8 cellular contexts compared by ENCODE assay signal in the genomic region with DNA sequence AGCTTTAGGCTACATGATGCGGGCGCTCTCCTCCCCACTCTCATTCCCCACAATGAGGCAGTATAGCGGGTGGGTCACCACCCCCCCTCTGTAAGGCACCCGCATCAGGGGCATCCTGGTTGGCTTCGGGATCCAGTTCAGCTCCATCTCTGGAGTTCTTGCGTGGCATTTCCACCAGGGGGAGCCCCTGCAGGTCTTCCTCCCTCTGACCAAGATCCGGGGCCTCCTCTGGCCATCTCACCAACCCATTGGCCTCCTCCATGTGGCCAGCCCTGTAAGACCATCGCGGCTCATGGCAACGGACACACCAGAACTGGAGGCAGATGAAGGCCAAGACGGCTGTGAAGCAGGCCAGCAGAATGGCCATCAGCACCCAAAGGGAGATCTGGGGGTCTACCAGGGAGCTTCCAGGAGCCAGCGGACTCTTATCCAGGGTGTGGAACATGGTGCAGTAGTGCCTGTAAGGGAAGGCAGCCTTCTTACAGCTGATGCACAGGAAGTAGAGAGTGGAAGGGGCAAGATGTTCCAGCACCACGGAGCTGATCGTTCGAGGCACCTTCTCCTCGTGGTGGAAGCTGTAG.
DNase-seq lines count a peak whose midpoint lies in the region; ATAC-seq, FAIRE-seq and TF ChIP-seq lines count a peak whose summit lies in the region.

No MANE protein-coding gene starts in this region.

- H3K27me3 ChIP-seq in OCI-LY1 (ENCODE audit: insufficient read depth, low read length) (no peaks in the 10 kb centered on the region), HepG2 (ENCODE audit: control insufficient read depth in 1 of 2, insufficient read depth in 2 of 2, low read length in 2 of 2) (no peaks in the 10 kb centered on the region)

- H3K9me3 ChIP-seq in OCI-LY1 (ENCODE audit: low read length) (no peaks in the 10 kb centered on the region), HepG2 (ENCODE audit: low read length) (no peaks in the 10 kb centered on the region)

- H4K20me1 ChIP-seq in OCI-LY1 (ENCODE audit: insufficient read depth, low read length) (no peaks in the 10 kb centered on the region), HepG2 (ENCODE audit: insufficient read depth, low read length) (no peaks in the 10 kb centered on the region)

- intact Hi-C loops in HepG2 (cut with micrococcal nuclease; ENCODE audit: unreplicated experiment), result loop anchor here (1.0 kb wide), 1 partner anchor 134 kb away; no protein-coding TSS in a partner anchor

- peaks cover 51% of the 10 kb centered on the region for H3K36me3 Mint-ChIP-seq in activated T-cell treated with anti-CD3 and anti-CD28 coated beads, Interleukin-2, amount 50 U/mL, for 4 hours (ENCODE audit: insufficient read depth)

- CTCF ChIA-PET in HepG2 (lab: Yijun Ruan, JAX; ENCODE audit: low intra/inter-chr PET ratio, low total read pairs), result interaction anchor here (1.2 to 3.3 kb wide), 2 partner anchors 128 to 134 kb away, joined by 3 to 15 read pairs; no protein-coding TSS in a partner anchor

- H3K9ac ChIP-seq in OCI-LY1 (ENCODE audit: low read length), result no peak overlapping the region
- no peak overlapping the region for H3K9ac ChIP-seq in HepG2 (ENCODE audit: insufficient read depth, low read depth, low read length)

- TF ChIP-seq EP300 in HepG2 (IDR thresholded peaks at IDR 0.05; ENCODE audit: low read depth in 2 of 2, low read length in 2 of 2) (no peak), HepG2 (CRISPR knock-in tag; IDR thresholded peaks at IDR 0.05; ENCODE audit: borderline replicate concordance) (no peak)

- H2AFZ ChIP-seq in OCI-LY1 (ENCODE audit: low read length) (no peak overlapping the region), HepG2 (ENCODE audit: low read length) (no peak overlapping the region)

- no peak for TF ChIP-seq POLR2A in HepG2 (IDR thresholded peaks at IDR 0.05; ENCODE audit: insufficient read depth in 1 of 2, low read depth in 2 of 2, low read length in 2 of 2)

- no peak overlapping the region for H3K27ac ChIP-seq in OCI-LY1 (ENCODE audit: low read depth, low read length, poor library complexity, severe bottlenecking)
- H3K27ac ChIP-seq in angular gyrus (ENCODE audit: low read depth, low read length), result peak overlapping the region; percentile 29
- H3K27ac ChIP-seq in HepG2 (ENCODE audit: extremely low read length, insufficient read depth, low read length), result no peak overlapping the region

- H3K9me2 ChIP-seq in OCI-LY1 (ENCODE audit: low read depth, low read length), result no peaks in the 10 kb centered on the region

- no peaks in the 10 kb centered on the region for H3K9me3 Mint-ChIP-seq in activated T-cell treated with anti-CD3 and anti-CD28 coated beads, Interleukin-2, amount 50 U/mL, for 4 hours

- H3F3A ChIP-seq in OCI-LY1 (ENCODE audit: insufficient read depth, low read length), result no peaks in the 10 kb centered on the region

- H3K4me1 ChIP-seq in OCI-LY1 (ENCODE audit: insufficient read depth, low read length, severe bottlenecking), result no peaks in the 10 kb centered on the region
- no peaks in the 10 kb centered on the region for H3K4me1 ChIP-seq in HepG2 (ENCODE audit: insufficient read depth, low read length)

- no peak overlapping the region for H3K4me2 ChIP-seq in OCI-LY1 (ENCODE audit: low read length)
- no peak overlapping the region for H3K4me2 ChIP-seq in HepG2 (ENCODE audit: low read depth, low read length)

- peak; percentile 42 for DNase-seq in activated T-cell treated with anti-CD3 and anti-CD28 coated beads, Interleukin-2, amount 50 U/mL, for 1 hour
- no peak for DNase-seq in activated T-cell treated with anti-CD3 and anti-CD28 coated beads, Interleukin-2, amount 50 U/mL, for 4 hours
- DNase-seq in HepG2 (ENCODE audit: low spot score) (peak; percentile 22), DMS153 (lab: John Stamatoyannopoulos, UW) (no peak), NCI-H2171 treated with DMSO at 0.1 percent for 48 hours (lab: John Stamatoyannopoulos, UW) (no peak)

- no peaks in the 10 kb centered on the region for H3K27me3 Mint-ChIP-seq in activated T-cell treated with anti-CD3 and anti-CD28 coated beads, Interleukin-2, amount 50 U/mL, for 4 hours (ENCODE audit: low read depth)

- H3K4me3 ChIP-seq in OCI-LY1 (ENCODE audit: low read depth, low read length, poor library complexity, severe bottlenecking) (no peak overlapping the region), HepG2 (replicated peaks in 1 of 3; ENCODE audit: insufficient read depth in 1 of 3, low read depth in 2 of 3, low read length in 3 of 3) (no peak overlapping the region)

- in situ Hi-C loops in HepG2 (cut with HindIII; ENCODE audit: extremely low pct_ligation_motif_present, low pct_unique_long_range_greater_than_20kb), result loop anchor here (5.0 to 25.0 kb wide), 2 partner anchors 134 to 394 kb away; a partner anchor contains a TSS

- POLR2A ChIA-PET in HepG2 (lab: Yijun Ruan, JAX), result no interaction called here

- no peaks in the 10 kb centered on the region for H3K79me2 ChIP-seq in OCI-LY1 (ENCODE audit: insufficient read depth, low read length)
- no peaks in the 10 kb centered on the region for H3K79me2 ChIP-seq in HepG2 (ENCODE audit: insufficient read depth, low read length)

- TF ChIP-seq CTCF in OCI-LY1 (IDR thresholded peaks at IDR 0.05; ENCODE audit: low read length), result peak; percentile 58
- peak; percentile 73 for TF ChIP-seq CTCF in HepG2 (CRISPR knock-in tag; IDR thresholded peaks at IDR 0.05)

- TF ChIP-seq RAD21 in HepG2 (CRISPR knock-in tag; IDR thresholded peaks at IDR 0.05), result no peak

- no TSS peak for BruUV-seq in HepG2 (replicated peaks; lab: Mats Ljungman, UMichigan)

- no peak overlapping the region for H3K4me3 Mint-ChIP-seq in activated T-cell treated with anti-CD3 and anti-CD28 coated beads, Interleukin-2, amount 50 U/mL, for 4 hours

- peaks cover 37% of the 10 kb centered on the region for H3K4me1 Mint-ChIP-seq in activated T-cell treated with anti-CD3 and anti-CD28 coated beads, Interleukin-2, amount 50 U/mL, for 4 hours (ENCODE audit: low read depth)

- FAIRE-seq in HepG2 (lab: Jason Lieb, UNC), result no peak

- peaks cover 100% of the 10 kb centered on the region for H3K36me3 ChIP-seq in OCI-LY1 (ENCODE audit: insufficient read depth, low read length)
- H3K36me3 ChIP-seq in HepG2 (replicated peaks in 1 of 2; ENCODE audit: control insufficient read depth in 1 of 2, insufficient read depth in 2 of 2, low read length in 2 of 2), result peaks cover 6 to 8% of the 10 kb centered on the region in 2 experiments; a peak in 3 of 5 replicates

- WGBS in HepG2 (ENCODE audit: low lambda C conversion rate), result 90% methylated on average over 11 of the region's 16 CpGs

- ATAC-seq in activated T-cell treated with anti-CD3 and anti-CD28 coated beads, Interleukin-2, amount 50 U/mL, for 4 hours, result no peak
- ATAC-seq in HepG2 (peak; percentile 91), GM21367 (IDR thresholded peaks at IDR 0.05; ENCODE audit: unreplicated experiment) (no peak)

TF ChIP-seq in HepG2, 621 proteins besides CTCF, POLR2A, EP300 and RAD21:
- TF ChIP-seq STAG1 (CRISPR knock-in tag; IDR thresholded peaks at IDR 0.05) (peak; percentile 46), XRCC5 (optimal IDR thresholded peaks at IDR 0.05; ENCODE audit: low read length) (peak; percentile 60)
- TF ChIP-seq, protein P1, sequence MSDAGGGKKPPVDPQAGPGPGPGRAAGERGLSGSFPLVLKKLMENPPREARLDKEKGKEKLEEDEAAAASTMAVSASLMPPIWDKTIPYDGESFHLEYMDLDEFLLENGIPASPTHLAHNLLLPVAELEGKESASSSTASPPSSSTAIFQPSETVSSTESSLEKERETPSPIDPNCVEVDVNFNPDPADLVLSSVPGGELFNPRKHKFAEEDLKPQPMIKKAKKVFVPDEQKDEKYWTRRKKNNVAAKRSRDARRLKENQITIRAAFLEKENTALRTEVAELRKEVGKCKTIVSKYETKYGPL (CRISPR knock-in tag; IDR thresholded peaks at IDR 0.05), result no peak

Comparison
In these comparisons a context has a peak if more than half of its experiments do, and no peak if none do; other contexts are left out.
1. DNase-seq: peak in activated T-cell treated with anti-CD3 and anti-CD28 coated beads, Interleukin-2, amount 50 U/mL, for 1 hour (single experiment) and HepG2 (single experiment); none in activated T-cell treated with anti-CD3 and anti-CD28 coated beads, Interleukin-2, amount 50 U/mL, for 4 hours (single experiment), DMS153 (single experiment) and NCI-H2171 treated with DMSO at 0.1 percent for 48 hours (single experiment).